ENCODE assay signal across 18 cellular contexts in the genomic region with DNA sequence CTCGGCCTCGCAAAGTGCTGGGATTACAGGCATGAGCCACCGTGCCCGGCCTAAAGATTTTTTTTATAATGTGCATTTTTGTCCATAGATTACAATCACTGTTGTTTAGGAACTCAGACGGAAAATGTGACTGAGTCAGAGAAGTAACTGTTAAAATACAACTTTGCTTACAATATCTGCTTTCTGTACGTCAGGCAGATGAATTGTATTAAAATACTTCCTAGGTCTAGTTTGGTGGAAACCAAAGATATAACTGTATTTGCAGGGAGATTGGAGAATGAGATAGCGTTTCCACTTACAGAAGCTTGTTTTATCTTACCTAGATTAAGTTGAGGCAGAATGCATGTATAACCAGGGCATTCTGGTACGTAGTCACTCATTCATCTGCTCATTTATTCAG. TPM values are rescaled to one million over a fixed set of nuclear protein-coding genes. Genes with fewer than 3 reads are reported as not detected.
DNase-seq lines count a peak whose midpoint lies in the region; ATAC-seq, FAIRE-seq and TF ChIP-seq lines count a peak whose summit lies in the region.
"Had no signal": no experiment of that assay in that cellular context is flagged by ENCODE, and none has a peak within 500 bp of the region (broad histone marks: within the 10 kb centered on the region; RNA-seq: fewer than 3 reads in every experiment).

No MANE protein-coding gene starts in this region.

- H2AFZ ChIP-seq in endothelial cell of umbilical vein (ENCODE audit: low read depth, low read length) = no peak overlapping the region
- H2AFZ ChIP-seq: GM23248 had no signal

- no peaks in the 10 kb centered on the region for H3K9me1 ChIP-seq in endothelial cell of umbilical vein (replicated peaks; ENCODE audit: control insufficient read depth, extremely low read depth, insufficient read depth, low read length)

- H3K4me1 Mint-ChIP-seq in Calu3 (ENCODE audit: low read depth, unreplicated experiment) = peaks cover 77% of the 10 kb centered on the region
- H3K4me1 Mint-ChIP-seq: CD8-positive, alpha-beta memory T cell had no signal

- intact Hi-C loops in Calu3 (cut with micrococcal nuclease; ENCODE audit: unreplicated experiment) (no loop called here), Panc1 (cut with micrococcal nuclease; ENCODE audit: unreplicated experiment) (no loop called here), endothelial cell of umbilical vein (cut with micrococcal nuclease) (no loop called here)

- TF ChIP-seq CTCF in Calu3 (IDR thresholded peaks at IDR 0.05; ENCODE audit: unreplicated experiment) (no peak), Panc1 (IDR thresholded peaks at IDR 0.05) (no peak), endothelial cell of umbilical vein (IDR thresholded peaks at IDR 0.05; ENCODE audit: extremely low read depth in 1 of 2, insufficient read depth in 1 of 2, low read depth in 1 of 2, low read length in 2 of 2) (no peak)

- H3K36me3 ChIP-seq in Panc1 (ENCODE audit: control insufficient read depth, insufficient read depth, low read length) (no peaks in the 10 kb centered on the region), endothelial cell of umbilical vein (ENCODE audit: control insufficient read depth in 2 of 2, extremely low read depth in 1 of 2, insufficient read depth in 2 of 2, low read length in 2 of 2) (no peaks in the 10 kb centered on the region)

- FAIRE-seq in endothelial cell of umbilical vein (lab: Jason Lieb, UNC) = peak; percentile 24
- FAIRE-seq: H54 had no signal

- in situ Hi-C loops in Panc1 (cut with HindIII; ENCODE audit: low pct_unique_long_range_greater_than_20kb, low sequenced_read_pairs) = no loop called here

- H3K4me3 ChIP-seq in Panc1 (ENCODE audit: low read depth in 2 of 2, low read length in 2 of 2) (no peak overlapping the region), endothelial cell of umbilical vein (replicated peaks in 1 of 3; ENCODE audit: insufficient read depth in 1 of 3, low read depth in 1 of 3, low read length in 3 of 3) (no peak overlapping the region)
- H3K4me3 ChIP-seq: BLaER1, GM23248 had no signal

- peaks cover 96% of the 10 kb centered on the region for H3K4me1 ChIP-seq in Panc1 (ENCODE audit: control insufficient read depth, insufficient read depth, low read length)
- H3K4me1 ChIP-seq in endothelial cell of umbilical vein (ENCODE audit: control insufficient read depth, extremely low read depth, insufficient read depth, low read length) = peaks cover 26% of the 10 kb centered on the region
- H3K4me1 ChIP-seq: Caco-2 had no signal

- H4K20me1 ChIP-seq in endothelial cell of umbilical vein (replicated peaks; ENCODE audit: control insufficient read depth, extremely low read depth, insufficient read depth, low read length) = no peaks in the 10 kb centered on the region

- no peak for DNase-seq in Calu3
- no peak for DNase-seq in Panc1 (ENCODE audit: low read depth, low spot score)
- peak; percentile 70 for DNase-seq in endothelial cell of umbilical vein (ENCODE audit: low read depth, low spot score)
- DNase-seq in epidermal melanocyte (ENCODE audit: insufficient read length, low spot score) = no peak
- no peak for DNase-seq in HPDE6-E6E7 (ENCODE audit: extremely low spot score)
- no peak for DNase-seq in kidney tubule cell (ENCODE audit: low spot score)
- no peak for DNase-seq in stimulated activated naive CD8-positive, alpha-beta T cell treated with anti-CD3 and anti-CD28 coated beads, Interleukin-15, Interleukin-2, amounts not matched to agents 100 U/mL and 50 U/mL, for 24 hours
- DNase-seq: 8988T; AML-193; Caco-2; CD8-positive, alpha-beta memory T cell; DMS53; GM23248 had no signal

- no peak overlapping the region for H3K4me2 ChIP-seq in endothelial cell of umbilical vein (ENCODE audit: insufficient read depth, low read length)
- H3K4me2 ChIP-seq: BLaER1 had no signal

- H3K27me3 ChIP-seq in Panc1 (ENCODE audit: control insufficient read depth, insufficient read depth, low read length) = no peaks in the 10 kb centered on the region
- H3K27me3 ChIP-seq in endothelial cell of umbilical vein (ENCODE audit: control insufficient read depth in 2 of 2, insufficient read depth in 2 of 2, low read length in 2 of 2) = no peaks in the 10 kb centered on the region
- H3K27me3 ChIP-seq: BLaER1 had no signal

- H3K9me3 ChIP-seq in Panc1 (ENCODE audit: control insufficient read depth, insufficient read depth, low read depth, low read length) (no peaks in the 10 kb centered on the region), endothelial cell of umbilical vein (replicated peaks; ENCODE audit: control insufficient read depth, insufficient read depth, low read length) (no peaks in the 10 kb centered on the region)
- H3K9me3 ChIP-seq: Caco-2 had no signal

- no peaks in the 10 kb centered on the region for H3K27me3 Mint-ChIP-seq in Calu3 (ENCODE audit: unreplicated experiment)

- dilution Hi-C loops in endothelial cell of umbilical vein (cut with MboI; ENCODE audit: extremely low pct_ligation_motif_present, low sequenced_read_pairs) = no loop called here

- H3K4me3 Mint-ChIP-seq in Calu3 (ENCODE audit: low read depth, unreplicated experiment) = no peak overlapping the region
- H3K4me3 Mint-ChIP-seq: CD8-positive, alpha-beta memory T cell had no signal

- no peaks in the 10 kb centered on the region for H3K9me3 Mint-ChIP-seq in Calu3 (ENCODE audit: low read depth, unreplicated experiment)
- H3K9me3 Mint-ChIP-seq: CD8-positive, alpha-beta memory T cell had no signal

- no peak for TF ChIP-seq POLR2A in endothelial cell of umbilical vein (IDR thresholded peaks at IDR 0.05; ENCODE audit: low read depth, low read length)

- POLR2A ChIA-PET in Panc1 (lab: Charles Lee) = no interaction called here
- POLR2A ChIA-PET in endothelial cell of umbilical vein (lab: Charles Lee) = no interaction called here

- no TSS peak for BruUV-seq in Calu3 (replicated peaks; lab: Mats Ljungman, UMichigan)
- no TSS peak for BruUV-seq in Panc1 (replicated peaks; lab: Mats Ljungman, UMichigan)
- no TSS peak for BruUV-seq in endothelial cell of umbilical vein (replicated peaks; lab: Mats Ljungman, UMichigan)

- no peak overlapping the region for H3K9ac ChIP-seq in endothelial cell of umbilical vein (replicated peaks; ENCODE audit: extremely low read depth, insufficient read depth, low read length)
- H3K9ac ChIP-seq: BLaER1, GM23248 had no signal

- CTCF ChIA-PET in Calu3 (lab: Charles Lee) (no interaction called here), Panc1 (lab: Charles Lee) (no interaction called here), endothelial cell of umbilical vein (lab: Charles Lee) (interaction anchor here (0.6 to 2.1 kb wide), 4 partner anchors 20 to 73 kb away, joined by 3 to 5 read pairs (median 4); no protein-coding TSS in a partner anchor)

- H3K27ac Mint-ChIP-seq in Calu3 (ENCODE audit: unreplicated experiment) = peak overlapping the region; percentile 44
- H3K27ac Mint-ChIP-seq: CD8-positive, alpha-beta memory T cell had no signal

- peaks cover 98% of the 10 kb centered on the region for H3K79me2 ChIP-seq in endothelial cell of umbilical vein (ENCODE audit: control insufficient read depth, insufficient read depth, low read length)

- ATAC-seq in Panc1 (no peak), SK-N-SH treated with all-trans-retinoic acid at 6 μM for 48 hours (peak; percentile 59)
- no peak for ATAC-seq in stimulated activated naive CD8-positive, alpha-beta T cell treated with anti-CD3 and anti-CD28 coated beads, Interleukin-15, Interleukin-2, amounts not matched to agents 100 U/mL and 50 U/mL, for 24 hours
- ATAC-seq: HCT116 had no signal

- peaks cover 52% of the 10 kb centered on the region for H3K36me3 Mint-ChIP-seq in Calu3 (ENCODE audit: insufficient read depth, unreplicated experiment)
- H3K36me3 Mint-ChIP-seq: CD8-positive, alpha-beta memory T cell had no signal

- H3K27ac ChIP-seq in Panc1 (ENCODE audit: low read length) (peak overlapping the region; percentile 100), endothelial cell of umbilical vein (ENCODE audit: insufficient read depth, low read depth, low read length) (no peak overlapping the region)
- H3K27ac ChIP-seq: BLaER1, GM23248, HL-60 had no signal

TF ChIP-seq in endothelial cell of umbilical vein, 7 proteins besides CTCF, POLR2A, EP300 and RAD21:
- no peak for TF ChIP-seq POLR2AphosphoS5 (IDR thresholded peaks at IDR 0.05; ENCODE audit: insufficient read depth, low read depth, low read length)
- TF ChIP-seq GATA2 (IDR thresholded peaks at IDR 0.05; ENCODE audit: insufficient read depth, insufficient read length, low read depth, low read length) = no peak
- TF ChIP-seq JUN (IDR thresholded peaks at IDR 0.05; ENCODE audit: borderline replicate concordance, insufficient read depth, insufficient read length, low read depth) = no peak
- no peak for TF ChIP-seq FOS (IDR thresholded peaks at IDR 0.05; ENCODE audit: borderline replicate concordance, insufficient read depth, low read length)
- TF ChIP-seq EZH2 (IDR thresholded peaks at IDR 0.05; ENCODE audit: borderline replicate concordance, low read depth, low read length, severe bottlenecking) = no peak
- TF ChIP-seq MYC (IDR thresholded peaks at IDR 0.05; ENCODE audit: low read depth, low read length) = no peak
- TF ChIP-seq MAX (IDR thresholded peaks at IDR 0.05; ENCODE audit: insufficient read depth, insufficient read length) = no peak
TF ChIP-seq in endothelial cell of umbilical vein: peak in this region for 0.

RNA-seq across cellular contexts. Expression of gene ASAP2, which starts 36.7 kb away (rescaled TPM):
- total RNA-seq in Calu3 (2022) (75.1 and 78.6 TPM in 2 replicates), Panc1 (2021; ENCODE audit: unreplicated experiment) (107 TPM), endothelial cell of umbilical vein (75.8 and 79.2 TPM in 2 replicates)
- polyA plus RNA-seq in Panc1 (2012; ENCODE audit: insufficient read length) = 57.3 TPM
- 26.4 and 31.1 TPM in 2 replicates for polyA plus RNA-seq in endothelial cell of umbilical vein
- 31.6 and 32.0 TPM in 2 replicates for polyA plus RNA-seq in endothelial cell of umbilical vein (2011; cell fraction: cytosol; rRNA removed)
- 85.8 and 94.0 TPM in 2 replicates for polyA plus RNA-seq in endothelial cell of umbilical vein (2011; cell fraction: nucleus; rRNA removed)
- polyA plus RNA-seq in endothelial cell of umbilical vein (2012) = 39.1 and 42.5 TPM in 2 replicates
- polyA minus RNA-seq in endothelial cell of umbilical vein = 66.1 and 67.7 TPM in 2 replicates
- polyA minus RNA-seq in endothelial cell of umbilical vein (2011; cell fraction: cytosol; rRNA and poly(A)+ RNA removed) = 7.3 TPM
- polyA minus RNA-seq in endothelial cell of umbilical vein (2011; cell fraction: nucleus; rRNA and poly(A)+ RNA removed) = 92.1 and 117 TPM in 2 replicates
- polyA plus RNA-seq: CD8-positive, alpha-beta memory T cell had no signal
